ENCODE assay signal across 8 cellular contexts in genomic region chr5:65722575-65723424, GRCh38. TPM values are rescaled to one million over a fixed set of nuclear protein-coding genes. Genes with fewer than 3 reads are reported as not detected.
DNase-seq lines count a peak whose midpoint lies in the region; ATAC-seq, FAIRE-seq and TF ChIP-seq lines count a peak whose summit lies in the region.

No MANE protein-coding gene starts in this region.

- H3K9ac ChIP-seq in SU-DHL-6 (ENCODE audit: low read length): peak overlapping the region; percentile 79

- no peaks in the 10 kb centered on the region for H3K9me3 Mint-ChIP-seq in endothelial cell (ENCODE audit: unreplicated experiment)

- peaks cover 18% of the 10 kb centered on the region for H3F3A ChIP-seq in SU-DHL-6 (ENCODE audit: insufficient read depth)

- H3K4me2 ChIP-seq in A549 (peak overlapping the region; percentile 95), SU-DHL-6 (ENCODE audit: low read depth, low read length, poor library complexity, severe bottlenecking) (peak overlapping the region; percentile 91)

- H3K9me3 ChIP-seq in A549 (no peaks in the 10 kb centered on the region), SU-DHL-6 (ENCODE audit: insufficient read depth, low read length) (no peaks in the 10 kb centered on the region), thyroid gland (no peaks in the 10 kb centered on the region)

- H3K27me3 ChIP-seq in SU-DHL-6 (ENCODE audit: low read length) (no peaks in the 10 kb centered on the region), thyroid gland (no peaks in the 10 kb centered on the region)

- peaks cover 6% of the 10 kb centered on the region for H3K27me3 Mint-ChIP-seq in endothelial cell (ENCODE audit: unreplicated experiment)

- CTCF ChIA-PET in A549 (lab: Yijun Ruan, JAX): interaction anchor here (0.7 to 1.3 kb wide), 2 partner anchors 10 to 16 kb away, joined by 3 to 5 read pairs; no protein-coding TSS in a partner anchor

- peaks cover 29% of the 10 kb centered on the region for H3K4me1 Mint-ChIP-seq in endothelial cell (ENCODE audit: unreplicated experiment)

- TF ChIP-seq POLR2A in A549 (IDR thresholded peaks at IDR 0.05; ENCODE audit: low read length) (no peak), thyroid gland (IDR thresholded peaks at IDR 0.05) (no peak)

- ATAC-seq in A549 (peak; percentile 63 to 73), GM18909 (IDR thresholded peaks at IDR 0.05; ENCODE audit: poor library complexity, unreplicated experiment) (no peak)

- H3K27ac ChIP-seq in A549: peak overlapping the region; percentile 92 to 97
- H3K27ac ChIP-seq in SU-DHL-6 (ENCODE audit: low read depth, low read length): no peak overlapping the region
- H3K27ac ChIP-seq in thyroid gland: peak overlapping the region; percentile 34 to 77 (median 72)

- TF ChIP-seq CTCF in A549 (IDR thresholded peaks at IDR 0.05) (no peak), SU-DHL-6 (IDR thresholded peaks at IDR 0.05; ENCODE audit: insufficient read depth, low read length, poor library complexity, severe bottlenecking) (no peak), endothelial cell (IDR thresholded peaks at IDR 0.05; ENCODE audit: unreplicated experiment) (no peak), thyroid gland (IDR thresholded peaks at IDR 0.05) (no peak)

- H3K9me2 ChIP-seq in SU-DHL-6 (replicated peaks; ENCODE audit: insufficient read depth, low read length): no peaks in the 10 kb centered on the region

- DNase-seq in A549 (ENCODE audit: low read depth in 1 of 2, low spot score in 1 of 2): peak; percentile 65 to 73
- DNase-seq in GM04504 (ENCODE audit: low read depth): peak; percentile 40
- peak; percentile 29 for DNase-seq in LoVo (ENCODE audit: low spot score)
- peak; percentile 15 for DNase-seq in endothelial cell (ENCODE audit: low spot score)
- DNase-seq in medulla oblongata (ENCODE audit: extremely low spot score): peak; percentile 64
- DNase-seq in thyroid gland: peak; percentile 27 to 37

- peak overlapping the region; percentile 92 for H2AFZ ChIP-seq in SU-DHL-6 (ENCODE audit: low read depth, low read length, severe bottlenecking)

- 2% methylated on average over 25 of the region's 29 CpGs for WGBS in A549 (ENCODE audit: missing lambda C conversion rate)
- 2 to 5% methylated on average over 27 to 29 of the region's 29 CpGs for WGBS in thyroid gland, 2 donors

- POLR2A ChIA-PET in A549 (lab: Yijun Ruan, JAX): interaction anchor here (0.7 to 1.0 kb wide), 3 partner anchors 99 to 421 kb away, joined by 4 to 7 read pairs (median 5); partner anchors contain the start of genes ERBIN, SREK1 and TRIM23

- peaks cover 12% of the 10 kb centered on the region for H3K79me2 ChIP-seq in SU-DHL-6 (ENCODE audit: insufficient read depth, low read length)

- peaks cover 8% of the 10 kb centered on the region for H3K36me3 Mint-ChIP-seq in endothelial cell (ENCODE audit: low read depth, unreplicated experiment)

- no peak for FAIRE-seq in A549 (lab: Jason Lieb, UNC)

- intact Hi-C loops in thyroid gland (cut with DNase I): no loop called here

- H3K4me3 Mint-ChIP-seq in endothelial cell (ENCODE audit: unreplicated experiment): peak overlapping the region; percentile 99

- H3K4me1 ChIP-seq in A549: peaks cover 28% of the 10 kb centered on the region
- peaks cover 9 to 12% of the 10 kb centered on the region in 2 donors for H3K4me1 ChIP-seq in thyroid gland

- H3K27ac Mint-ChIP-seq in endothelial cell (ENCODE audit: unreplicated experiment): peak overlapping the region; percentile 82

- H3K36me3 ChIP-seq in SU-DHL-6 (ENCODE audit: low read length) (no peaks in the 10 kb centered on the region), thyroid gland (no peaks in the 10 kb centered on the region)

- H3K4me3 ChIP-seq in A549 (peak overlapping the region; percentile 99), SU-DHL-6 (ENCODE audit: insufficient read depth, low read length, poor library complexity, severe bottlenecking) (peak overlapping the region; percentile 87), thyroid gland (replicated peaks in 1 of 3) (peak overlapping the region; percentile 50 to 90 (median 90))

- no peak for TF ChIP-seq EP300 in A549 (IDR thresholded peaks at IDR 0.05)

- no peaks in the 10 kb centered on the region for H4K20me1 ChIP-seq in SU-DHL-6 (ENCODE audit: low read depth, low read length)

- no peak for TF ChIP-seq RAD21 in A549 (conservative IDR thresholded peaks at IDR 0.05 in 1 of 2, IDR thresholded peaks at IDR 0.05 in 1 of 2)

TF ChIP-seq in A549, 52 proteins besides CTCF, POLR2A, EP300 and RAD21:
- TF ChIP-seq EHMT2 (IDR thresholded peaks at IDR 0.05; ENCODE audit: low read depth) (no peak), SREBF2 (IDR thresholded peaks at IDR 0.05) (no peak), MYC (IDR thresholded peaks at IDR 0.05; ENCODE audit: borderline replicate concordance, low read length) (no peak), CBX8 (IDR thresholded peaks at IDR 0.05) (no peak), SMC3 (IDR thresholded peaks at IDR 0.05) (no peak), ZFP36 (IDR thresholded peaks at IDR 0.05; ENCODE audit: borderline replicate concordance, partially characterized antibody) (no peak), MAFK (IDR thresholded peaks at IDR 0.05; ENCODE audit: partially characterized antibody) (peak; percentile 77), JUNB (IDR thresholded peaks at IDR 0.05) (no peak), HEYL (CRISPR knock-in tag; IDR thresholded peaks at IDR 0.05) (no peak)
- TF ChIP-seq, protein P1, sequence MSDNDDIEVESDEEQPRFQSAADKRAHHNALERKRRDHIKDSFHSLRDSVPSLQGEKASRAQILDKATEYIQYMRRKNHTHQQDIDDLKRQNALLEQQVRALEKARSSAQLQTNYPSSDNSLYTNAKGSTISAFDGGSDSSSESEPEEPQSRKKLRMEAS (IDR thresholded peaks at IDR 0.05): peak; percentile 3; the same call in 1 of the 2 replicates
- TF ChIP-seq, protein P2, sequence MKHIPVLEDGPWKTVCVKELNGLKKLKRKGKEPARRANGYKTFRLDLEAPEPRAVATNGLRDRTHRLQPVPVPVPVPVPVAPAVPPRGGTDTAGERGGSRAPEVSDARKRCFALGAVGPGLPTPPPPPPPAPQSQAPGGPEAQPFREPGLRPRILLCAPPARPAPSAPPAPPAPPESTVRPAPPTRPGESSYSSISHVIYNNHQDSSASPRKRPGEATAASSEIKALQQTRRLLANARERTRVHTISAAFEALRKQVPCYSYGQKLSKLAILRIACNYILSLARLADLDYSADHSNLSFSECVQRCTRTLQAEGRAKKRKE (CRISPR knock-in tag; IDR thresholded peaks at IDR 0.05; ENCODE audit: low read depth): no peak

RNA-seq across cellular contexts. Expression of gene NLN, which starts 0.8 kb away (rescaled TPM):
- 74.2 and 88.9 TPM in 2 replicates for polyA plus RNA-seq in A549 (2011; rRNA removed)
- polyA plus RNA-seq in A549 (2012; cell fraction: cytosol; rRNA removed): 36.7 and 40.2 TPM in 2 replicates
- polyA plus RNA-seq in A549 (2012; cell fraction: nucleus; rRNA removed): 20.2 and 25.2 TPM in 2 replicates
- polyA plus RNA-seq in A549 (2017; fragmentation: RNase III; extraction: RNeasy Plus Mini Kit Qiagen cat#74134 plus additional on column Dnase treatment): 68.6 to 79.2 TPM (median 69.3 TPM) in 3 replicates
- 88.5 and 102 TPM in 2 replicates for polyA minus RNA-seq in A549 (2011; rRNA and poly(A)+ RNA removed)
- total RNA-seq in endothelial cell (ENCODE audit: unreplicated experiment): 45.8 TPM
- 10 to 100 TPM in 3 of 4 donors, 1 to 10 TPM in 1; 8.7 to 17.5 (median 13.1) TPM for total RNA-seq in thyroid gland

RNA-seq across cellular contexts. Expression of gene SGTB, which starts 0.9 kb away (rescaled TPM):
- polyA plus RNA-seq in A549 (2011; rRNA removed) (13.9 and 17.4 TPM in 2 replicates), A549 (2017; fragmentation: RNase III; extraction: RNeasy Plus Mini Kit Qiagen cat#74134 plus additional on column Dnase treatment) (8.0 to 9.3 TPM (median 8.6 TPM) in 3 replicates)
- polyA plus RNA-seq in A549 (2012; cell fraction: cytosol; rRNA removed): 2.3 and 2.5 TPM in 2 replicates
- 1.2 and 1.8 TPM in 2 replicates for polyA plus RNA-seq in A549 (2012; cell fraction: nucleus; rRNA removed)
- polyA minus RNA-seq in A549 (2011; rRNA and poly(A)+ RNA removed): 4.7 and 4.8 TPM in 2 replicates
- total RNA-seq in endothelial cell (ENCODE audit: unreplicated experiment) (8.3 TPM), thyroid gland (10 to 100 TPM in 1 of 4 donors, 1 to 10 TPM in 3; 5.0 to 12.0 (median 6.3) TPM)

Comparison
In these comparisons a context has a peak if more than half of its experiments do, and no peak if none do; other contexts are left out.
1. DNase-seq: peak in every context shown above with its lines; median percentile 69 in A549; 64 in medulla oblongata; 40 in GM04504; 32 in thyroid gland; 29 in LoVo; 15 in endothelial cell.